10 cellular contexts compared by ENCODE assay signal in the genomic region with DNA sequence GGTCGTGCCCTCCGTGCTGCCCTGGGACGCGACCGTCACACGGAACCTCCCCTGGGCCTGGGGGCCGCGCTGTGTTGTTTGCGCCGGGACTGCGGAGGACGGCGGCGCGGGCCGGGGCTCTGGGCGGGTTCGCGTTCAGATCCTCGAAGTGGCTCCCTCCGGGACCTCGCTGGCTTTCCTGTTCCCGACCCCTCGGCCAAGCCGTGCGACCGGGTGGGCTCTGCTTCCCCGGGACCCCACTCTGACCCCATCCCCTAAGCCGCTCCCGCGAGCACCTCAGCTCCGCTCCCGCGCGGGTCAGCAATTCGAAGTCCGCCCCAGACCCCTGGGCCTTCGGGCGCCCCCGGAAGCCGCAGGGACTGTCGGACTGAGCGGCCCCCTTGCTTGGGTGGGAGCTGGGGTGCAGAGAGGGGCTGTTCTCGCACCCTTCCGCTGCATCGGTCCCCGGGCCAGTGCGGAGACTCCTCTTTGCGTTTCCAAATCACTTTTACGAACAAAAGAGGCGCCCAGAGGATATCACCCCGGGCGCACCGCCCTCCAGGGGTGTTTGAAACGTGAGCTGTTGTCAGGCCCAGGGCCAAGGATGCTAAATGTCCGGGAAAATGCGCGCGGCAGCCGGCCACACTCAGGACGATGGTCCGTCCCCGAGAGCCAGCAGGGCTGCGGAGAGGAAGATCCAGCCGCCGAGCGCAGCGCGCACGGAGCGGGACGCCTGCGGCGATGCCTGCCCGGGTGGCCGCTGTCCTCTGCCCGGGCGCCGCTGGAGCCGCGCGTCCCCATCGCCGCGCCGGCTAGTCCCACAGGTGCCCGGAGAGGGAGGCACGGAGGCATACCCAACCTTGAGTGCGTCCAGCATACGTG.
DNase-seq lines count a peak whose midpoint lies in the region; ATAC-seq, FAIRE-seq and TF ChIP-seq lines count a peak whose summit lies in the region.
"Had no signal": no experiment of that assay in that cellular context is flagged by ENCODE, and none has a peak within 500 bp of the region (broad histone marks: within the 10 kb centered on the region; RNA-seq: fewer than 3 reads in every experiment).

No MANE protein-coding gene starts in this region.

- no peaks in the 10 kb centered on the region for H3K79me2 ChIP-seq in keratinocyte (ENCODE audit: control insufficient read depth, insufficient read depth, low read length)

- peaks cover 57% of the 10 kb centered on the region for H3K27me3 Mint-ChIP-seq in brain

- no peak for ATAC-seq in GM19452 (IDR thresholded peaks at IDR 0.05; ENCODE audit: unreplicated experiment)

- H3K9me1 ChIP-seq in keratinocyte (ENCODE audit: control insufficient read depth, extremely low read depth, insufficient read depth, low read length): no peaks in the 10 kb centered on the region

- H3K36me3 ChIP-seq in keratinocyte (ENCODE audit: control insufficient read depth in 2 of 2, extremely low read depth in 1 of 2, insufficient read depth in 2 of 2, low read length in 2 of 2): no peaks in the 10 kb centered on the region
- H3K36me3 ChIP-seq in stomach smooth muscle (ENCODE audit: control insufficient read depth in 2 of 2, insufficient read depth in 2 of 2, low read length in 2 of 2): no peaks in the 10 kb centered on the region
- H3K36me3 ChIP-seq: Peyer's patch had no signal

- H3K9me3 Mint-ChIP-seq in brain: peaks cover 6 to 26% (median 13%) of the 10 kb centered on the region in 5 experiments

- no peaks in the 10 kb centered on the region for H4K20me1 ChIP-seq in keratinocyte (ENCODE audit: control insufficient read depth, extremely low read depth, insufficient read depth, low read length)

- no peak for FAIRE-seq in keratinocyte (lab: Jason Lieb, UNC)

- no peaks in the 10 kb centered on the region for H3K9me3 ChIP-seq in keratinocyte (ENCODE audit: control insufficient read depth, low read depth, low read length)
- peaks cover 0 to 5% of the 10 kb centered on the region in 2 donors for H3K9me3 ChIP-seq in stomach smooth muscle (ENCODE audit: control insufficient read depth in 2 of 2, low read length in 2 of 2)
- H3K9me3 ChIP-seq: Peyer's patch had no signal

- H3K4me3 Mint-ChIP-seq in brain: peak overlapping the region; percentile 74 to 82 (median 76)

- H3K27ac Mint-ChIP-seq in brain: no peak overlapping the region
- H3K27ac Mint-ChIP-seq: CD4-positive, CD25-positive, alpha-beta regulatory T cell had no signal

- H3K9ac ChIP-seq in keratinocyte (ENCODE audit: control insufficient read depth, extremely low read depth, insufficient read depth, low read length): no peak overlapping the region
- H3K9ac ChIP-seq in stomach smooth muscle (ENCODE audit: low read length in 2 of 2): no peak overlapping the region

- H2AFZ ChIP-seq in keratinocyte (ENCODE audit: control insufficient read depth, low read length): no peak overlapping the region

- H3K36me3 Mint-ChIP-seq in brain: no peaks in the 10 kb centered on the region
- H3K36me3 Mint-ChIP-seq: CD4-positive, CD25-positive, alpha-beta regulatory T cell had no signal

- dilution Hi-C loops in keratinocyte (cut with MboI; ENCODE audit: extremely low pct_ligation_motif_present, low sequenced_read_pairs): no loop called here

- H3K27ac ChIP-seq in keratinocyte (ENCODE audit: control insufficient read depth, insufficient read depth, low read length) (no peak overlapping the region), stomach smooth muscle (ENCODE audit: low read length) (no peak overlapping the region)
- H3K27ac ChIP-seq: Peyer's patch had no signal

- H3K4me1 ChIP-seq in keratinocyte (ENCODE audit: control insufficient read depth, extremely low read depth, insufficient read depth, low read length): peaks cover 4% of the 10 kb centered on the region
- peaks cover 14% of the 10 kb centered on the region for H3K4me1 ChIP-seq in stomach smooth muscle (ENCODE audit: control insufficient read depth, insufficient read depth, low read length)

- H3K27me3 ChIP-seq in keratinocyte (ENCODE audit: control insufficient read depth, extremely low read depth, insufficient read depth, low read length) (peaks cover 42% of the 10 kb centered on the region), stomach smooth muscle (ENCODE audit: control insufficient read depth in 1 of 2, insufficient read depth in 2 of 2, low read length in 2 of 2) (peaks cover 26 to 32% of the 10 kb centered on the region in 2 donors)

- H3K4me3 ChIP-seq in keratinocyte (ENCODE audit: control insufficient read depth in 2 of 3, extremely low read depth in 1 of 3, insufficient read depth in 2 of 3, low read depth in 1 of 3, low read length in 3 of 3) (peak overlapping the region in 2 of 3 experiments; percentile 41 to 42), stomach smooth muscle (ENCODE audit: low read length in 2 of 2) (peak overlapping the region; percentile 52 to 63)

- peak; percentile 25 for DNase-seq in NCI-H2227 (lab: John Stamatoyannopoulos, UW; ENCODE audit: unreplicated experiment)
- no peak for DNase-seq in NCI-H2227 treated with DMSO at 0.1 percent for 48 hours (lab: John Stamatoyannopoulos, UW)
- no peak for DNase-seq in keratinocyte (ENCODE audit: low read depth, low spot score)
- no peak for DNase-seq in NCI-H1436 (lab: John Stamatoyannopoulos, UW)
- DNase-seq in cerebellar nuclear complex (lab: John Stamatoyannopoulos, UW): no peak
- DNase-seq: Peyer's patch had no signal

- TF ChIP-seq CTCF in brain (conservative IDR thresholded peaks at IDR 0.05) (no peak), keratinocyte (optimal IDR thresholded peaks at IDR 0.05 in 1 of 3, IDR thresholded peaks at IDR 0.05 in 1 of 3, conservative IDR thresholded peaks at IDR 0.05 in 1 of 3; ENCODE audit: extremely low read depth in 1 of 3, insufficient read depth in 2 of 3, low read length in 3 of 3) (no peak)

- H3K4me2 ChIP-seq in keratinocyte (ENCODE audit: control insufficient read depth, extremely low read depth, insufficient read depth, low read depth, low read length): peak overlapping the region; percentile 72

- peaks cover 5% of the 10 kb centered on the region for H3K4me1 Mint-ChIP-seq in brain
